8 cellular contexts compared by ENCODE assay signal in genomic region chr14:49893309-49894213, GRCh38. TPM values are rescaled to one million over a fixed set of nuclear protein-coding genes. Genes with fewer than 3 reads are reported as not detected.
DNase-seq lines count a peak whose midpoint lies in the region; ATAC-seq and TF ChIP-seq lines count a peak whose summit lies in the region.

No MANE protein-coding gene starts in this region.

- peak; percentile 53 for ATAC-seq in GM18511 (IDR thresholded peaks at IDR 0.05; ENCODE audit: unreplicated experiment)
- ATAC-seq in HG03045 (IDR thresholded peaks at IDR 0.05; ENCODE audit: unreplicated experiment): peak; percentile 50
- peak; percentile 76 for ATAC-seq in Right ventricle myocardium superior (ENCODE audit: poor library complexity)

- TF ChIP-seq CTCF in 22Rv1 (IDR thresholded peaks at IDR 0.05): no peak
- TF ChIP-seq CTCF in Peyer's patch (IDR thresholded peaks at IDR 0.05): no peak
- TF ChIP-seq CTCF in progenitor cell of endocrine pancreas (IDR thresholded peaks at IDR 0.05; ENCODE audit: unreplicated experiment): no peak
- no peak for TF ChIP-seq CTCF in uterus (IDR thresholded peaks at IDR 0.05)

- peaks cover 0 to 30% (median 6%) of the 10 kb centered on the region in 4 donors for H3K4me1 ChIP-seq in Peyer's patch
- H3K4me1 ChIP-seq in uterus: peaks cover 14 to 15% of the 10 kb centered on the region in 2 donors

- H3K27ac ChIP-seq in 22Rv1 (peak overlapping the region; percentile 96), Peyer's patch (peak overlapping the region; percentile 100), uterus (peak overlapping the region; percentile 99 to 100)

- peak; percentile 70 to 85 (median 82) for DNase-seq in Peyer's patch
- peak; percentile 67 for DNase-seq in activated gamma-delta T cell treated with anti-CD3 and anti-CD28 coated beads, Interleukin-2, amount 50 U/mL, for 16 hours (ENCODE audit: low read depth)
- DNase-seq in Right ventricle myocardium superior: peak; percentile 81
- peak; percentile 46 for DNase-seq in progenitor cell of endocrine pancreas (ENCODE audit: low spot score, unreplicated experiment)
- peak; percentile 45 to 57 for DNase-seq in uterus

- H3K27me3 ChIP-seq in Peyer's patch (no peaks in the 10 kb centered on the region), uterus (no peaks in the 10 kb centered on the region)

- no peaks in the 10 kb centered on the region for H3K9me3 Mint-ChIP-seq in progenitor cell of endocrine pancreas (ENCODE audit: low read depth)

- peak overlapping the region; percentile 95 to 99 (median 98) for H3K4me3 ChIP-seq in Peyer's patch
- H3K4me3 ChIP-seq in uterus: peak overlapping the region; percentile 83 to 100

- H3K4me3 Mint-ChIP-seq in progenitor cell of endocrine pancreas (ENCODE audit: low read depth): peak overlapping the region; percentile 88

- peaks cover 0 to 11% (median 0%) of the 10 kb centered on the region in 3 donors for H3K36me3 ChIP-seq in Peyer's patch
- no peaks in the 10 kb centered on the region for H3K36me3 ChIP-seq in uterus

- peaks cover 11% of the 10 kb centered on the region for H3K36me3 Mint-ChIP-seq in progenitor cell of endocrine pancreas (ENCODE audit: insufficient read depth)

- no peaks in the 10 kb centered on the region for H3K27me3 Mint-ChIP-seq in progenitor cell of endocrine pancreas

- no peak for TF ChIP-seq POLR2A in Peyer's patch (IDR thresholded peaks at IDR 0.05)
- TF ChIP-seq POLR2A in uterus (IDR thresholded peaks at IDR 0.05): no peak

- peaks cover 31% of the 10 kb centered on the region for H3K4me1 Mint-ChIP-seq in progenitor cell of endocrine pancreas (ENCODE audit: low read depth)

- peak overlapping the region; percentile 99 for H3K27ac Mint-ChIP-seq in progenitor cell of endocrine pancreas

- intact Hi-C loops in Right ventricle myocardium superior (cut with DNase I) (loop anchor here (5.0 kb wide), 1 partner anchor 109 kb away; no protein-coding TSS in a partner anchor), uterus (cut with DNase I; ENCODE audit: low total_unique reads) (loop anchor here (10.0 kb wide), 1 partner anchor 211 kb away; no protein-coding TSS in a partner anchor)

- H3K9me3 ChIP-seq in Peyer's patch (no peaks in the 10 kb centered on the region), uterus (no peaks in the 10 kb centered on the region)

RNA-seq across cellular contexts. Expression of gene ARF6, which starts 0.7 kb away (rescaled TPM):
- total RNA-seq in Peyer's patch (10 to 100 TPM; 47.0 to 92.5 (median 68.5) TPM), Right ventricle myocardium superior (23.8 TPM), progenitor cell of endocrine pancreas (49.8 and 49.9 TPM in 2 replicates), uterus (10 to 100 TPM; 21.3 to 70.8 (median 36.1) TPM)

RNA-seq across cellular contexts. Expression of gene NEMF, which starts 41.0 kb away (rescaled TPM):
- total RNA-seq in Peyer's patch: 100 to 1,000 TPM; 114 to 413 (median 145) TPM
- total RNA-seq in Right ventricle myocardium superior: 44.5 TPM
- total RNA-seq in progenitor cell of endocrine pancreas: 86.1 and 86.8 TPM in 2 replicates
- total RNA-seq in uterus: 100 to 1,000 TPM in 1 of 4 donors, 10 to 100 TPM in 3; 54.3 to 108 (median 74.2) TPM

Comparison
In these comparisons a context has a peak if more than half of its experiments do, and no peak if none do; other contexts are left out.
1. Peak in every context shown above with its lines: DNase-seq, ATAC-seq, H3K4me3 ChIP-seq and H3K27ac ChIP-seq.